In the genomic region with DNA sequence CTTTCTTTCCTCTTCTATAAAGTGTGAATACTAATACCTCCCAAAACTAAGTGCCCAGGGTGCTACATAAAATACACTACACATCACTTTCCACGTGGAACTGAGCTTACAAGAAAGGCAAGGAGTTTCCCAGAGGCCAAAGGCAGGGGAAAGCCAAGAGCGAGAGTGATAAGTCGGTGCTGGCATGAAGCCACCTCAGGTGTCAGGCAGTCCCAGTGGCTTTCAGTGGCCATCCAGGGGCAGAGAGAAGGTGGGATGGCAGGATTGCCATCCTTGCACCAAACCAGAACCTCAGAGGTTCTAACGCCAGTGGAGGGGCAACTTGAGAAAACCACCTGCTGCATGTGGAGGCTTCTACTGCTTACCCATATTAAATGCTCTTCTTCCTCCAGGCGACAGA, we compare ENCODE assay signal across 1 cellular context.
TF ChIP-seq lines count a peak whose summit lies in the region.

No MANE protein-coding gene starts in this region.

TF ChIP-seq in HepG2, 621 proteins besides CTCF, POLR2A, EP300 and RAD21:
- TF ChIP-seq, protein P1, sequence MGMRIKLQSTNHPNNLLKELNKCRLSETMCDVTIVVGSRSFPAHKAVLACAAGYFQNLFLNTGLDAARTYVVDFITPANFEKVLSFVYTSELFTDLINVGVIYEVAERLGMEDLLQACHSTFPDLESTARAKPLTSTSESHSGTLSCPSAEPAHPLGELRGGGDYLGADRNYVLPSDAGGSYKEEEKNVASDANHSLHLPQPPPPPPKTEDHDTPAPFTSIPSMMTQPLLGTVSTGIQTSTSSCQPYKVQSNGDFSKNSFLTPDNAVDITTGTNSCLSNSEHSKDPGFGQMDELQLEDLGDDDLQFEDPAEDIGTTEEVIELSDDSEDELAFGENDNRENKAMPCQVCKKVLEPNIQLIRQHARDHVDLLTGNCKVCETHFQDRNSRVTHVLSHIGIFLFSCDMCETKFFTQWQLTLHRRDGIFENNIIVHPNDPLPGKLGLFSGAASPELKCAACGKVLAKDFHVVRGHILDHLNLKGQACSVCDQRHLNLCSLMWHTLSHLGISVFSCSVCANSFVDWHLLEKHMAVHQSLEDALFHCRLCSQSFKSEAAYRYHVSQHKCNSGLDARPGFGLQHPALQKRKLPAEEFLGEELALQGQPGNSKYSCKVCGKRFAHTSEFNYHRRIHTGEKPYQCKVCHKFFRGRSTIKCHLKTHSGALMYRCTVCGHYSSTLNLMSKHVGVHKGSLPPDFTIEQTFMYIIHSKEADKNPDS (CRISPR knock-in tag; IDR thresholded peaks at IDR 0.05): no peak
- TF ChIP-seq ATF7 (IDR thresholded peaks at IDR 0.05): no peak
- no peak for TF ChIP-seq ATF7 (CRISPR knock-in tag; IDR thresholded peaks at IDR 0.05)
- TF ChIP-seq, protein P2, sequence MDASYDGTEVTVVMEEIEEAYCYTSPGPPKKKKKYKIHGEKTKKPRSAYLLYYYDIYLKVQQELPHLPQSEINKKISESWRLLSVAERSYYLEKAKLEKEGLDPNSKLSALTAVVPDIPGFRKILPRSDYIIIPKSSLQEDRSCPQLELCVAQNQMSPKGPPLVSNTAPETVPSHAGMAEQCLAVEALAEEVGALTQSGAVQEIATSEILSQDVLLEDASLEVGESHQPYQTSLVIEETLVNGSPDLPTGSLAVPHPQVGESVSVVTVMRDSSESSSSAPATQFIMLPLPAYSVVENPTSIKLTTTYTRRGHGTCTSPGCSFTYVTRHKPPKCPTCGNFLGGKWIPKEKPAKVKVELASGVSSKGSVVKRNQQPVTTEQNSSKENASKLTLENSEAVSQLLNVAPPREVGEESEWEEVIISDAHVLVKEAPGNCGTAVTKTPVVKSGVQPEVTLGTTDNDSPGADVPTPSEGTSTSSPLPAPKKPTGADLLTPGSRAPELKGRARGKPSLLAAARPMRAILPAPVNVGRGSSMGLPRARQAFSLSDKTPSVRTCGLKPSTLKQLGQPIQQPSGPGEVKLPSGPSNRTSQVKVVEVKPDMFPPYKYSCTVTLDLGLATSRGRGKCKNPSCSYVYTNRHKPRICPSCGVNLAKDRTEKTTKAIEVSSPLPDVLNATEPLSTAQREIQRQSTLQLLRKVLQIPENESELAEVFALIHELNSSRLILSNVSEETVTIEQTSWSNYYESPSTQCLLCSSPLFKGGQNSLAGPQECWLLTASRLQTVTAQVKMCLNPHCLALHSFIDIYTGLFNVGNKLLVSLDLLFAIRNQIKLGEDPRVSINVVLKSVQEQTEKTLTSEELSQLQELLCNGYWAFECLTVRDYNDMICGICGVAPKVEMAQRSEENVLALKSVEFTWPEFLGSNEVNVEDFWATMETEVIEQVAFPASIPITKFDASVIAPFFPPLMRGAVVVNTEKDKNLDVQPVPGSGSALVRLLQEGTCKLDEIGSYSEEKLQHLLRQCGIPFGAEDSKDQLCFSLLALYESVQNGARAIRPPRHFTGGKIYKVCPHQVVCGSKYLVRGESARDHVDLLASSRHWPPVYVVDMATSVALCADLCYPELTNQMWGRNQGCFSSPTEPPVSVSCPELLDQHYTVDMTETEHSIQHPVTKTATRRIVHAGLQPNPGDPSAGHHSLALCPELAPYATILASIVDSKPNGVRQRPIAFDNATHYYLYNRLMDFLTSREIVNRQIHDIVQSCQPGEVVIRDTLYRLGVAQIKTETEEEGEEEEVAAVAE (CRISPR knock-in tag; IDR thresholded peaks at IDR 0.05; ENCODE audit: borderline replicate concordance): no peak
- TF ChIP-seq KLF16 (CRISPR knock-in tag; IDR thresholded peaks at IDR 0.05): no peak
- no peak for TF ChIP-seq TRIM24 (CRISPR knock-in tag; IDR thresholded peaks at IDR 0.05)
- TF ChIP-seq ZNF383 (CRISPR knock-in tag; IDR thresholded peaks at IDR 0.05; ENCODE audit: borderline replicate concordance): no peak
- TF ChIP-seq, protein P3, sequence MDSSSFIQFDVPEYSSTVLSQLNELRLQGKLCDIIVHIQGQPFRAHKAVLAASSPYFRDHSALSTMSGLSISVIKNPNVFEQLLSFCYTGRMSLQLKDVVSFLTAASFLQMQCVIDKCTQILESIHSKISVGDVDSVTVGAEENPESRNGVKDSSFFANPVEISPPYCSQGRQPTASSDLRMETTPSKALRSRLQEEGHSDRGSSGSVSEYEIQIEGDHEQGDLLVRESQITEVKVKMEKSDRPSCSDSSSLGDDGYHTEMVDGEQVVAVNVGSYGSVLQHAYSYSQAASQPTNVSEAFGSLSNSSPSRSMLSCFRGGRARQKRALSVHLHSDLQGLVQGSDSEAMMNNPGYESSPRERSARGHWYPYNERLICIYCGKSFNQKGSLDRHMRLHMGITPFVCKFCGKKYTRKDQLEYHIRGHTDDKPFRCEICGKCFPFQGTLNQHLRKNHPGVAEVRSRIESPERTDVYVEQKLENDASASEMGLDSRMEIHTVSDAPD (CRISPR knock-in tag; IDR thresholded peaks at IDR 0.05): no peak
- no peak for TF ChIP-seq JUNB (CRISPR knock-in tag; IDR thresholded peaks at IDR 0.05; ENCODE audit: borderline replicate concordance)
- no peak for TF ChIP-seq RBFOX2 (IDR thresholded peaks at IDR 0.05; ENCODE audit: low read depth, low read length)
- TF ChIP-seq ZFP36L2 (CRISPR knock-in tag; IDR thresholded peaks at IDR 0.05): no peak
- no peak for TF ChIP-seq TMF1 (CRISPR knock-in tag; IDR thresholded peaks at IDR 0.05; ENCODE audit: low read depth)
- no peak for TF ChIP-seq BRCA1 (CRISPR knock-in tag; IDR thresholded peaks at IDR 0.05)
- no peak for TF ChIP-seq JDP2 (CRISPR knock-in tag; IDR thresholded peaks at IDR 0.05; ENCODE audit: borderline replicate concordance)
- TF ChIP-seq KLF6 (CRISPR knock-in tag; IDR thresholded peaks at IDR 0.05): no peak
- TF ChIP-seq ZNF224 (CRISPR knock-in tag; IDR thresholded peaks at IDR 0.05): no peak
- TF ChIP-seq, protein P4, sequence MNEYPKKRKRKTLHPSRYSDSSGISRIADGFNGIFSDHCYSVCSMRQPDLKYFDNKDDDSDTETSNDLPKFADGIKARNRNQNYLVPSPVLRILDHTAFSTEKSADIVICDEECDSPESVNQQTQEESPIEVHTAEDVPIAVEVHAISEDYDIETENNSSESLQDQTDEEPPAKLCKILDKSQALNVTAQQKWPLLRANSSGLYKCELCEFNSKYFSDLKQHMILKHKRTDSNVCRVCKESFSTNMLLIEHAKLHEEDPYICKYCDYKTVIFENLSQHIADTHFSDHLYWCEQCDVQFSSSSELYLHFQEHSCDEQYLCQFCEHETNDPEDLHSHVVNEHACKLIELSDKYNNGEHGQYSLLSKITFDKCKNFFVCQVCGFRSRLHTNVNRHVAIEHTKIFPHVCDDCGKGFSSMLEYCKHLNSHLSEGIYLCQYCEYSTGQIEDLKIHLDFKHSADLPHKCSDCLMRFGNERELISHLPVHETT (CRISPR knock-in tag; conservative IDR thresholded peaks at IDR 0.05): no peak
